2 cellular contexts compared by ENCODE assay signal in the genomic region with DNA sequence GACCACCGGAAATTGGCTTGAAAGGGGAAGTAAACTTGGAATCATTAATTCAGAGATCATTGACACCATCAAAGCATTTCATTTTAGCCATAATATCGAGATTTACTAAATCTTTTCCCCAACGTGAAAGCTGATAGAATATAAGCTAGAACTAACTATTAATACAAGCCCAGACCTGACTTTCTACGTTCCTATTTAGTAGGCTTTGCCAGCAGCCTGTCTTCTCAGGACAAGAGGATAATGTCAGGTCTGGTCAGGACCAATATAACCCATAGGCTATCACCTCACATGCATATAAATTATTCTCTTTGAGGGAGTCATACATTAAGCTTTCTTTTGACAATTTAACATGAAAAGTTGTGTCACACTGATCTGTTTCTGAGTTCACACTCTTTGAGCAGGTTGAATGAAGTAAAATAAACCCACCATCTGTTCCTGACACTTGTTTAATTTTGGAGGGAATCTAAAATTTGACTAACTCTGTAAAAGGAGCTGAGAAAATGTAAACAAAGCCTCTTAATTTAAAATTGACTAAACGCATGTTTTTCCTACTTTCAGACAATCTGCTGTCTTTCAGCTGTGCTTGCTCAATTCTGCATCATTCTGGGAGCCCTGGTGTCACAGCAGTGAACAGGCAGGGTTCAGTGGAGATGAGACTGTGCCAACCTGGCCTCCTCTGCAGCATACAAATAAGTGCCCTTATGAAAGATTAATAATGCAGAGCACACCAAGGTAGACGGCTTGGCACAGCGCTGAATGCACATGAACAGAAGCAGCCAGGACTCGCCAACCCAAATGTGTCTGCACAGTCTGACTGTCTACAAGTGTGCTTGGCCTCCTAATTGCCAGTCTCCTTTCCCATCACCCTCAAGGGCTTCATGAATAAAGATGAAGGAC.
TF ChIP-seq lines count a peak whose summit lies in the region.

No MANE protein-coding gene starts in this region.

TF ChIP-seq in GM23338, 12 proteins besides CTCF, POLR2A, EP300 and RAD21 (continued from another document and continues in another):
- TF ChIP-seq, protein P1, sequence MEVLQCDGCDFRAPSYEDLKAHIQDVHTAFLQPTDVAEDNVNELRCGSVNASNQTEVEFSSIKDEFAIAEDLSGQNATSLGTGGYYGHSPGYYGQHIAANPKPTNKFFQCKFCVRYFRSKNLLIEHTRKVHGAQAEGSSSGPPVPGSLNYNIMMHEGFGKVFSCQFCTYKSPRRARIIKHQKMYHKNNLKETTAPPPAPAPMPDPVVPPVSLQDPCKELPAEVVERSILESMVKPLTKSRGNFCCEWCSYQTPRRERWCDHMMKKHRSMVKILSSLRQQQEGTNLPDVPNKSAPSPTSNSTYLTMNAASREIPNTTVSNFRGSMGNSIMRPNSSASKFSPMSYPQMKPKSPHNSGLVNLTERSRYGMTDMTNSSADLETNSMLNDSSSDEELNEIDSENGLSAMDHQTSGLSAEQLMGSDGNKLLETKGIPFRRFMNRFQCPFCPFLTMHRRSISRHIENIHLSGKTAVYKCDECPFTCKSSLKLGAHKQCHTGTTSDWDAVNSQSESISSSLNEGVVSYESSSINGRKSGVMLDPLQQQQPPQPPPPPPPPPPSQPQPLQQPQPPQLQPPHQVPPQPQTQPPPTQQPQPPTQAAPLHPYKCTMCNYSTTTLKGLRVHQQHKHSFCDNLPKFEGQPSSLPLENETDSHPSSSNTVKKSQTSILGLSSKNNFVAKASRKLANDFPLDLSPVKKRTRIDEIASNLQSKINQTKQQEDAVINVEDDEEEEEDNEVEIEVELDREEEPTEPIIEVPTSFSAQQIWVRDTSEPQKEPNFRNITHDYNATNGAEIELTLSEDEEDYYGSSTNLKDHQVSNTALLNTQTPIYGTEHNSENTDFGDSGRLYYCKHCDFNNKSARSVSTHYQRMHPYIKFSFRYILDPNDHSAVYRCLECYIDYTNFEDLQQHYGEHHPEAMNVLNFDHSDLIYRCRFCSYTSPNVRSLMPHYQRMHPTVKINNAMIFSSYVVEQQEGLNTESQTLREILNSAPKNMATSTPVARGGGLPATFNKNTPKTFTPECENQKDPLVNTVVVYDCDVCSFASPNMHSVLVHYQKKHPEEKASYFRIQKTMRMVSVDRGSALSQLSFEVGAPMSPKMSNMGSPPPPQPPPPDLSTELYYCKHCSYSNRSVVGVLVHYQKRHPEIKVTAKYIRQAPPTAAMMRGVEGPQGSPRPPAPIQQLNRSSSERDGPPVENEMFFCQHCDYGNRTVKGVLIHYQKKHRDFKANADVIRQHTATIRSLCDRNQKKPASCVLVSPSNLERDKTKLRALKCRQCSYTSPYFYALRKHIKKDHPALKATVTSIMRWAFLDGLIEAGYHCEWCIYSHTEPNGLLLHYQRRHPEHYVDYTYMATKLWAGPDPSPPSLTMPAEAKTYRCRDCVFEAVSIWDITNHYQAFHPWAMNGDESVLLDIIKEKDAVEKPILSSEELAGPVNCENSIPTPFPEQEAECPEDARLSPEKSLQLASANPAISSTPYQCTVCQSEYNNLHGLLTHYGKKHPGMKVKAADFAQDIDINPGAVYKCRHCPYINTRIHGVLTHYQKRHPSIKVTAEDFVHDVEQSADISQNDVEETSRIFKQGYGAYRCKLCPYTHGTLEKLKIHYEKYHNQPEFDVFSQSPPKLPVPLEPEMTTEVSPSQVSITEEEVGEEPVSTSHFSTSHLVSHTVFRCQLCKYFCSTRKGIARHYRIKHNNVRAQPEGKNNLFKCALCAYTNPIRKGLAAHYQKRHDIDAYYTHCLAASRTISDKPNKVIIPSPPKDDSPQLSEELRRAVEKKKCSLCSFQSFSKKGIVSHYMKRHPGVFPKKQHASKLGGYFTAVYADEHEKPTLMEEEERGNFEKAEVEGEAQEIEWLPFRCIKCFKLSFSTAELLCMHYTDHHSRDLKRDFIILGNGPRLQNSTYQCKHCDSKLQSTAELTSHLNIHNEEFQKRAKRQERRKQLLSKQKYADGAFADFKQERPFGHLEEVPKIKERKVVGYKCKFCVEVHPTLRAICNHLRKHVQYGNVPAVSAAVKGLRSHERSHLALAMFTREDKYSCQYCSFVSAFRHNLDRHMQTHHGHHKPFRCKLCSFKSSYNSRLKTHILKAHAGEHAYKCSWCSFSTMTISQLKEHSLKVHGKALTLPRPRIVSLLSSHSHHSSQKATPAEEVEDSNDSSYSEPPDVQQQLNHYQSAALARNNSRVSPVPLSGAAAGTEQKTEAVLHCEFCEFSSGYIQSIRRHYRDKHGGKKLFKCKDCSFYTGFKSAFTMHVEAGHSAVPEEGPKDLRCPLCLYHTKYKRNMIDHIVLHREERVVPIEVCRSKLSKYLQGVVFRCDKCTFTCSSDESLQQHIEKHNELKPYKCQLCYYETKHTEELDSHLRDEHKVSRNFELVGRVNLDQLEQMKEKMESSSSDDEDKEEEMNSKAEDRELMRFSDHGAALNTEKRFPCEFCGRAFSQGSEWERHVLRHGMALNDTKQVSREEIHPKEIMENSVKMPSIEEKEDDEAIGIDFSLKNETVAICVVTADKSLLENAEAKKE (CRISPR knock-in tag; IDR thresholded peaks at IDR 0.05), result no peak
- no peak for TF ChIP-seq ZNF114 (CRISPR knock-in tag; IDR thresholded peaks at IDR 0.05)
- no peak for TF ChIP-seq EZH2phosphoT487 (IDR thresholded peaks at IDR 0.05; ENCODE audit: unreplicated experiment)
- TF ChIP-seq ZNF331 (CRISPR knock-in tag; IDR thresholded peaks at IDR 0.05; ENCODE audit: low read depth), result no peak
- TF ChIP-seq STAT1 (IDR thresholded peaks at IDR 0.05; ENCODE audit: unreplicated experiment), result no peak
- TF ChIP-seq, protein P2, sequence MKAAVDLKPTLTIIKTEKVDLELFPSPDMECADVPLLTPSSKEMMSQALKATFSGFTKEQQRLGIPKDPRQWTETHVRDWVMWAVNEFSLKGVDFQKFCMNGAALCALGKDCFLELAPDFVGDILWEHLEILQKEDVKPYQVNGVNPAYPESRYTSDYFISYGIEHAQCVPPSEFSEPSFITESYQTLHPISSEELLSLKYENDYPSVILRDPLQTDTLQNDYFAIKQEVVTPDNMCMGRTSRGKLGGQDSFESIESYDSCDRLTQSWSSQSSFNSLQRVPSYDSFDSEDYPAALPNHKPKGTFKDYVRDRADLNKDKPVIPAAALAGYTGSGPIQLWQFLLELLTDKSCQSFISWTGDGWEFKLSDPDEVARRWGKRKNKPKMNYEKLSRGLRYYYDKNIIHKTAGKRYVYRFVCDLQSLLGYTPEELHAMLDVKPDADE (IDR thresholded peaks at IDR 0.05), result no peak
- TF ChIP-seq, protein P3, sequence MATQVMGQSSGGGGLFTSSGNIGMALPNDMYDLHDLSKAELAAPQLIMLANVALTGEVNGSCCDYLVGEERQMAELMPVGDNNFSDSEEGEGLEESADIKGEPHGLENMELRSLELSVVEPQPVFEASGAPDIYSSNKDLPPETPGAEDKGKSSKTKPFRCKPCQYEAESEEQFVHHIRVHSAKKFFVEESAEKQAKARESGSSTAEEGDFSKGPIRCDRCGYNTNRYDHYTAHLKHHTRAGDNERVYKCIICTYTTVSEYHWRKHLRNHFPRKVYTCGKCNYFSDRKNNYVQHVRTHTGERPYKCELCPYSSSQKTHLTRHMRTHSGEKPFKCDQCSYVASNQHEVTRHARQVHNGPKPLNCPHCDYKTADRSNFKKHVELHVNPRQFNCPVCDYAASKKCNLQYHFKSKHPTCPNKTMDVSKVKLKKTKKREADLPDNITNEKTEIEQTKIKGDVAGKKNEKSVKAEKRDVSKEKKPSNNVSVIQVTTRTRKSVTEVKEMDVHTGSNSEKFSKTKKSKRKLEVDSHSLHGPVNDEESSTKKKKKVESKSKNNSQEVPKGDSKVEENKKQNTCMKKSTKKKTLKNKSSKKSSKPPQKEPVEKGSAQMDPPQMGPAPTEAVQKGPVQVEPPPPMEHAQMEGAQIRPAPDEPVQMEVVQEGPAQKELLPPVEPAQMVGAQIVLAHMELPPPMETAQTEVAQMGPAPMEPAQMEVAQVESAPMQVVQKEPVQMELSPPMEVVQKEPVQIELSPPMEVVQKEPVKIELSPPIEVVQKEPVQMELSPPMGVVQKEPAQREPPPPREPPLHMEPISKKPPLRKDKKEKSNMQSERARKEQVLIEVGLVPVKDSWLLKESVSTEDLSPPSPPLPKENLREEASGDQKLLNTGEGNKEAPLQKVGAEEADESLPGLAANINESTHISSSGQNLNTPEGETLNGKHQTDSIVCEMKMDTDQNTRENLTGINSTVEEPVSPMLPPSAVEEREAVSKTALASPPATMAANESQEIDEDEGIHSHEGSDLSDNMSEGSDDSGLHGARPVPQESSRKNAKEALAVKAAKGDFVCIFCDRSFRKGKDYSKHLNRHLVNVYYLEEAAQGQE (IDR thresholded peaks at IDR 0.05; ENCODE audit: unreplicated experiment), result no peak

TF ChIP-seq in WTC11, 78 proteins besides CTCF, POLR2A, EP300 and RAD21 (continued from another document):
- TF ChIP-seq, protein P4, sequence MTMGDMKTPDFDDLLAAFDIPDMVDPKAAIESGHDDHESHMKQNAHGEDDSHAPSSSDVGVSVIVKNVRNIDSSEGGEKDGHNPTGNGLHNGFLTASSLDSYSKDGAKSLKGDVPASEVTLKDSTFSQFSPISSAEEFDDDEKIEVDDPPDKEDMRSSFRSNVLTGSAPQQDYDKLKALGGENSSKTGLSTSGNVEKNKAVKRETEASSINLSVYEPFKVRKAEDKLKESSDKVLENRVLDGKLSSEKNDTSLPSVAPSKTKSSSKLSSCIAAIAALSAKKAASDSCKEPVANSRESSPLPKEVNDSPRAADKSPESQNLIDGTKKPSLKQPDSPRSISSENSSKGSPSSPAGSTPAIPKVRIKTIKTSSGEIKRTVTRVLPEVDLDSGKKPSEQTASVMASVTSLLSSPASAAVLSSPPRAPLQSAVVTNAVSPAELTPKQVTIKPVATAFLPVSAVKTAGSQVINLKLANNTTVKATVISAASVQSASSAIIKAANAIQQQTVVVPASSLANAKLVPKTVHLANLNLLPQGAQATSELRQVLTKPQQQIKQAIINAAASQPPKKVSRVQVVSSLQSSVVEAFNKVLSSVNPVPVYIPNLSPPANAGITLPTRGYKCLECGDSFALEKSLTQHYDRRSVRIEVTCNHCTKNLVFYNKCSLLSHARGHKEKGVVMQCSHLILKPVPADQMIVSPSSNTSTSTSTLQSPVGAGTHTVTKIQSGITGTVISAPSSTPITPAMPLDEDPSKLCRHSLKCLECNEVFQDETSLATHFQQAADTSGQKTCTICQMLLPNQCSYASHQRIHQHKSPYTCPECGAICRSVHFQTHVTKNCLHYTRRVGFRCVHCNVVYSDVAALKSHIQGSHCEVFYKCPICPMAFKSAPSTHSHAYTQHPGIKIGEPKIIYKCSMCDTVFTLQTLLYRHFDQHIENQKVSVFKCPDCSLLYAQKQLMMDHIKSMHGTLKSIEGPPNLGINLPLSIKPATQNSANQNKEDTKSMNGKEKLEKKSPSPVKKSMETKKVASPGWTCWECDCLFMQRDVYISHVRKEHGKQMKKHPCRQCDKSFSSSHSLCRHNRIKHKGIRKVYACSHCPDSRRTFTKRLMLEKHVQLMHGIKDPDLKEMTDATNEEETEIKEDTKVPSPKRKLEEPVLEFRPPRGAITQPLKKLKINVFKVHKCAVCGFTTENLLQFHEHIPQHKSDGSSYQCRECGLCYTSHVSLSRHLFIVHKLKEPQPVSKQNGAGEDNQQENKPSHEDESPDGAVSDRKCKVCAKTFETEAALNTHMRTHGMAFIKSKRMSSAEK (CRISPR knock-in tag; IDR thresholded peaks at IDR 0.05; ENCODE audit: borderline replicate concordance), result no peak
- no peak for TF ChIP-seq SP1 (CRISPR knock-in tag; conservative IDR thresholded peaks at IDR 0.05)
- TF ChIP-seq NFE2L1 (CRISPR knock-in tag; IDR thresholded peaks at IDR 0.05), result no peak
- no peak for TF ChIP-seq ZNF423 (CRISPR knock-in tag; IDR thresholded peaks at IDR 0.05)
- TF ChIP-seq ZNF671 (CRISPR knock-in tag; IDR thresholded peaks at IDR 0.05), result no peak
- no peak for TF ChIP-seq TEAD4 (CRISPR knock-in tag; IDR thresholded peaks at IDR 0.05)
- TF ChIP-seq IRF2 (CRISPR knock-in tag; IDR thresholded peaks at IDR 0.05; ENCODE audit: borderline replicate concordance, low read depth), result no peak
- no peak for TF ChIP-seq MYBL2 (CRISPR knock-in tag; IDR thresholded peaks at IDR 0.05)
